Comparison of ENCODE assay signal across 1 cellular context in the genomic region with DNA sequence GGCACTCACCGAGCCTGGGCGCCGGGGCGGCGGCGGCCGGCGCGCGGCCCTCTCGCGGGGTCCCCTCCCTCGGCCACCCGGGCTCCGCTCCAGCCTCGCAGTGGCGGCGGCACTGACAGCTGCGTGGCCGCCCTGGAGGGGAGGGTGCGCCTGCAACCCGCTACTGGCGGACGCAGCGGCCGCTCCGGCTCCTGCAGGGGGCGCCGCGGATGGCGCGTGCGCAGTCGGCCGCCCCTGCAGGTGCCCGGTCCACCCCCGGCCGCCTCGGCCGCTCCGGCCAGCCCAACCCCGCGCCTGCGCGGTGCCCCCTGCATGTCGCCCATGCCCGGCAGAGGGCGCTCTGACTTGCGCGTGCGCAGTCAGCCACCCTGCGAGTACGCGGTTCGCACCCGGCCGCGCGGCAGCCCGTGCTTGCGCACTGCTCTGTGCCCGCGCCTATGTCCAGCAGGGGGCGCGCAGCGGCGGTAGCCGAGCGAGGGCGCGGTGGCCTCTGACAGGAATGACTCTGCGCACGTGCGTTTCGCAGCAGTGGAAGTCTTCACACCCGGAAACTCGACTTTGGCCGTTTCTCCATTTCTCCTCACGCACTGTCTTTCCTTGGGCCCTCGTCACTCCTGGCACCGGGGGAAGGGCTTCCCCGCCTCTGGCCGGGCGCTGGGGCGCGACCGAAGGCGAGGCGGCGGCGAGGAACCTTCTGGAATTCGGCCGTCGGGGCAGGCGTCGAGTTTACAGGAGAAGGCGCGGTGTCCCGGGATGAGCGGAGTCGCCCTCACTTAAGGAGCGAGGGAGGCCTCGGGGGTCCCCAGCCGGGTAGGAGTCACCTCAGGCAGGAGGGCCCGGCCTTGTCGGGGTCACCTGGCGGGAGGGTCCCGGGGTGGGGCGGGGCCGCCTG.
TF ChIP-seq lines count a peak whose summit lies in the region.

TSS of gene ABCA3 (minus strand) at position 165 of the 892 bp plus-strand sequence. CDS start 14,262 bp downstream, outside the sequence.

TF ChIP-seq in A549, 52 proteins besides CTCF, POLR2A, EP300 and RAD21 (continued from another document):
- TF ChIP-seq HOXA7 (CRISPR knock-in tag; IDR thresholded peaks at IDR 0.05) (0 out of 2 replicates have a peak, but pooled peaks have one; percentile 39), HOXB5 (CRISPR knock-in tag; IDR thresholded peaks at IDR 0.05) (peak; percentile 97), HMGXB4 (CRISPR knock-in tag; IDR thresholded peaks at IDR 0.05; ENCODE audit: borderline replicate concordance) (peak; percentile 89), HOXB13 (CRISPR knock-in tag; IDR thresholded peaks at IDR 0.05; ENCODE audit: low read depth) (peak; percentile 98), TFCP2L1 (CRISPR knock-in tag; IDR thresholded peaks at IDR 0.05) (peak; percentile 75; the same call in 1 of the 2 replicates), FOSL2 (IDR thresholded peaks at IDR 0.05) (no peak), FOSL2 (CRISPR knock-in tag; IDR thresholded peaks at IDR 0.05) (peak; percentile 60), RCOR1 (IDR thresholded peaks at IDR 0.05; ENCODE audit: low read depth, low read length) (no peak), RNF2 (IDR thresholded peaks at IDR 0.05; ENCODE audit: borderline replicate concordance, low read depth) (peak; percentile 91)
